Comparison of ENCODE assay signal across 8 cellular contexts in genomic region chrX:46642145-46642544, GRCh38.
DNase-seq lines count a peak whose midpoint lies in the region; ATAC-seq and TF ChIP-seq lines count a peak whose summit lies in the region.

No MANE protein-coding gene starts in this region.

- no peak overlapping the region for H3K27ac Mint-ChIP-seq in endodermal cell

- no peak overlapping the region for H3K4me3 Mint-ChIP-seq in endodermal cell

- H3K27me3 Mint-ChIP-seq in endodermal cell (ENCODE audit: insufficient read depth): no peaks in the 10 kb centered on the region

- peak; percentile 37; the same call in 1 of the 2 replicates for TF ChIP-seq CTCF in AG10803 (conservative IDR thresholded peaks at IDR 0.05; ENCODE audit: low read length)
- TF ChIP-seq CTCF in GM13976 (IDR thresholded peaks at IDR 0.05; ENCODE audit: borderline replicate concordance, control extremely low read depth, extremely low read depth, insufficient read depth, missing control alignments): peak; percentile 3
- peak; percentile 64 for TF ChIP-seq CTCF in endodermal cell (conservative IDR thresholded peaks at IDR 0.05)
- no peak for TF ChIP-seq CTCF in omental fat pad (IDR thresholded peaks at IDR 0.05)

- peak; percentile 32 for ATAC-seq in omental fat pad (ENCODE audit: low FRiP score)
- ATAC-seq in GM18909 (IDR thresholded peaks at IDR 0.05; ENCODE audit: poor library complexity, unreplicated experiment): no peak
- no peak for ATAC-seq in HG03196 (IDR thresholded peaks at IDR 0.05; ENCODE audit: unreplicated experiment)

- DNase-seq in AG10803 (ENCODE audit: low read depth): no peak
- DNase-seq in GM13976 (ENCODE audit: low spot score): no peak
- DNase-seq in NCI-H69 (lab: John Stamatoyannopoulos, UW): peak; percentile 47
- DNase-seq in endodermal cell: no peak
- no peak for DNase-seq in omental fat pad (ENCODE audit: low spot score)
- no peak for DNase-seq in SKM-1 (lab: John Stamatoyannopoulos, UW; ENCODE audit: unreplicated experiment)

- peaks cover 27% of the 10 kb centered on the region for H3K36me3 Mint-ChIP-seq in endodermal cell (ENCODE audit: low read depth)

- 91% methylated on average over 4 of the region's 4 CpGs; no CpG with 5 or more reads in 1 of the 2 experiments for WGBS in endodermal cell (ENCODE audit: insufficient coverage in 1 of 2, insufficient read length in 1 of 2), 2 experiments

- H3K4me3 ChIP-seq in AG10803 (ENCODE audit: low read length) (no peak overlapping the region), endodermal cell (ENCODE audit: low read length) (no peak overlapping the region)

- H3K36me3 ChIP-seq in endodermal cell (ENCODE audit: control insufficient read depth, insufficient read depth, low read length): peaks cover 18% of the 10 kb centered on the region

- no peak overlapping the region for H3K27ac ChIP-seq in endodermal cell (ENCODE audit: low read depth, low read length)

- peaks cover 3% of the 10 kb centered on the region for H3K4me1 ChIP-seq in endodermal cell (ENCODE audit: control insufficient read depth, insufficient read depth, low read length)

- H3K9ac ChIP-seq in endodermal cell (ENCODE audit: extremely low read depth, low read length, poor library complexity, severe bottlenecking): no peak overlapping the region

- no peaks in the 10 kb centered on the region for H3K9me3 ChIP-seq in endodermal cell (ENCODE audit: control insufficient read depth, low read length)

- H3K27me3 ChIP-seq in endodermal cell (ENCODE audit: control insufficient read depth, insufficient read depth, low read length, poor library complexity, severe bottlenecking): no peaks in the 10 kb centered on the region

- in situ Hi-C loops in GM13976 (cut with MboI; ENCODE audit: low sequenced_read_pairs, unreplicated experiment): no loop called here

- no peaks in the 10 kb centered on the region for H3K4me1 Mint-ChIP-seq in endodermal cell

- H3K9me3 Mint-ChIP-seq in endodermal cell: peaks cover 57% of the 10 kb centered on the region

Comparison
In these comparisons a context has a peak if more than half of its experiments do, and no peak if none do; other contexts are left out.
1. CTCF ChIP-seq: peak in AG10803 (single experiment), GM13976 (single experiment) and endodermal cell (single experiment); none in omental fat pad (0 of 3).